In genomic region chr22:33329398-33329797, GRCh38 we compare ENCODE assay signal across 15 cellular contexts.
A peak's percentile ranks its signal among the peaks of the same experiment; 100 is the strongest.
DNase-seq lines count a peak whose midpoint lies in the region; ATAC-seq, FAIRE-seq and TF ChIP-seq lines count a peak whose summit lies in the region.
"Had no signal": no experiment of that assay in that cellular context is flagged by ENCODE, and none has a peak within 500 bp of the region (broad histone marks: within the 10 kb centered on the region; RNA-seq: fewer than 3 reads in every experiment).

No MANE protein-coding gene starts in this region.

- intact Hi-C loops in Right ventricle myocardium superior (cut with DNase I) = no loop called here

- peaks cover 2% of the 10 kb centered on the region for H3K9me3 ChIP-seq in keratinocyte (ENCODE audit: control insufficient read depth, low read depth, low read length)
- no peaks in the 10 kb centered on the region for H3K9me3 ChIP-seq in mucosa of rectum (ENCODE audit: control insufficient read depth in 2 of 2, low read length in 2 of 2)

- no peaks in the 10 kb centered on the region for H4K20me1 ChIP-seq in keratinocyte (ENCODE audit: control insufficient read depth, extremely low read depth, insufficient read depth, low read length)

- no peaks in the 10 kb centered on the region for H3K36me3 ChIP-seq in keratinocyte (ENCODE audit: control insufficient read depth in 2 of 2, extremely low read depth in 1 of 2, insufficient read depth in 2 of 2, low read length in 2 of 2)
- no peaks in the 10 kb centered on the region for H3K36me3 ChIP-seq in mucosa of rectum (ENCODE audit: control insufficient read depth in 2 of 2, insufficient read depth in 2 of 2, low read length in 2 of 2)

- H3K9me3 Mint-ChIP-seq in type B pancreatic cell = no peaks in the 10 kb centered on the region
- H3K9me3 Mint-ChIP-seq: H9 had no signal

- peaks cover 46% of the 10 kb centered on the region for H3K4me1 Mint-ChIP-seq in type B pancreatic cell (ENCODE audit: unreplicated experiment)

- H3K36me3 Mint-ChIP-seq in type B pancreatic cell = peaks cover 17% of the 10 kb centered on the region

- dilution Hi-C loops in keratinocyte (cut with MboI; ENCODE audit: extremely low pct_ligation_motif_present, low sequenced_read_pairs) = no loop called here

- H3K27ac ChIP-seq in keratinocyte (ENCODE audit: control insufficient read depth, insufficient read depth, low read length) (peak overlapping the region; percentile 8), mucosa of rectum (ENCODE audit: low read depth in 2 of 2, low read length in 2 of 2) (peak overlapping the region; percentile 52 to 62)
- H3K27ac ChIP-seq: PC-9 had no signal

- H3K4me3 Mint-ChIP-seq in type B pancreatic cell = peak overlapping the region; percentile 13
- H3K4me3 Mint-ChIP-seq: H9 had no signal

- no peak for TF ChIP-seq CTCF in keratinocyte (optimal IDR thresholded peaks at IDR 0.05 in 1 of 3, IDR thresholded peaks at IDR 0.05 in 1 of 3, conservative IDR thresholded peaks at IDR 0.05 in 1 of 3; ENCODE audit: extremely low read depth in 1 of 3, insufficient read depth in 2 of 3, low read length in 3 of 3)
- TF ChIP-seq CTCF in type B pancreatic cell (conservative IDR thresholded peaks at IDR 0.05) = no peak

- no peak for ATAC-seq in HG02938 (IDR thresholded peaks at IDR 0.05; ENCODE audit: unreplicated experiment)
- ATAC-seq in Right ventricle myocardium superior (ENCODE audit: poor library complexity) = no peak
- no peak for ATAC-seq in HG03378 (IDR thresholded peaks at IDR 0.05; ENCODE audit: unreplicated experiment)
- ATAC-seq: Right ventricle myocardium inferior, SK-N-SH treated with all-trans-retinoic acid at 6 μM for 48 hours had no signal

- DNase-seq in HK-2 (ENCODE audit: unreplicated experiment) (peak; percentile 52), keratinocyte (ENCODE audit: low read depth, low spot score) (no peak), type B pancreatic cell (ENCODE audit: extremely low spot score, unreplicated experiment) (no peak), Right ventricle myocardium superior (no peak), NCI-H526 treated with DMSO at 0.1 percent for 48 hours (lab: John Stamatoyannopoulos, UW) (no peak)
- DNase-seq: C1 segment of cervical spinal cord, H9, NCI-H1436 treated with DMSO at 0.1 percent for 48 hours, NCI-H345 had no signal

- H3K4me2 ChIP-seq in keratinocyte (ENCODE audit: control insufficient read depth, extremely low read depth, insufficient read depth, low read depth, low read length) = peak overlapping the region; percentile 45
- H3K4me2 ChIP-seq: PC-9 had no signal

- no peak overlapping the region for H3K9ac ChIP-seq in keratinocyte (ENCODE audit: control insufficient read depth, extremely low read depth, insufficient read depth, low read length)
- no peak overlapping the region for H3K9ac ChIP-seq in mucosa of rectum (ENCODE audit: low read depth in 1 of 2, low read length in 2 of 2)

- FAIRE-seq in keratinocyte (lab: Jason Lieb, UNC) = no peak

- no peaks in the 10 kb centered on the region for H3K79me2 ChIP-seq in keratinocyte (ENCODE audit: control insufficient read depth, insufficient read depth, low read length)

- H2AFZ ChIP-seq in keratinocyte (ENCODE audit: control insufficient read depth, low read length) = no peak overlapping the region
- H2AFZ ChIP-seq: PC-9 had no signal

- no peaks in the 10 kb centered on the region for H3K9me1 ChIP-seq in keratinocyte (ENCODE audit: control insufficient read depth, extremely low read depth, insufficient read depth, low read length)

- peaks cover 11% of the 10 kb centered on the region for H3K4me1 ChIP-seq in keratinocyte (ENCODE audit: control insufficient read depth, extremely low read depth, insufficient read depth, low read length)
- peaks cover 3 to 16% of the 10 kb centered on the region in 2 donors for H3K4me1 ChIP-seq in mucosa of rectum (ENCODE audit: control insufficient read depth in 2 of 2, insufficient read depth in 2 of 2, low read length in 2 of 2)

- H3K27me3 Mint-ChIP-seq in type B pancreatic cell = no peaks in the 10 kb centered on the region

- H3K4me3 ChIP-seq in keratinocyte (ENCODE audit: control insufficient read depth in 2 of 3, extremely low read depth in 1 of 3, insufficient read depth in 2 of 3, low read depth in 1 of 3, low read length in 3 of 3) (peak overlapping the region in 1 of 3 experiments; percentile 7), mucosa of rectum (ENCODE audit: low read length in 2 of 2) (peak overlapping the region in 1 of 2 donors; percentile 44)
- H3K4me3 ChIP-seq: PC-9 had no signal

- H3K27ac Mint-ChIP-seq in type B pancreatic cell = no peak overlapping the region

- no peaks in the 10 kb centered on the region for H3K27me3 ChIP-seq in keratinocyte (ENCODE audit: control insufficient read depth, extremely low read depth, insufficient read depth, low read length)
- H3K27me3 ChIP-seq in mucosa of rectum (ENCODE audit: control insufficient read depth in 2 of 2, insufficient read depth in 2 of 2, low read length in 2 of 2) = no peaks in the 10 kb centered on the region
